Comparison of ENCODE assay signal across 9 cellular contexts in the genomic region with DNA sequence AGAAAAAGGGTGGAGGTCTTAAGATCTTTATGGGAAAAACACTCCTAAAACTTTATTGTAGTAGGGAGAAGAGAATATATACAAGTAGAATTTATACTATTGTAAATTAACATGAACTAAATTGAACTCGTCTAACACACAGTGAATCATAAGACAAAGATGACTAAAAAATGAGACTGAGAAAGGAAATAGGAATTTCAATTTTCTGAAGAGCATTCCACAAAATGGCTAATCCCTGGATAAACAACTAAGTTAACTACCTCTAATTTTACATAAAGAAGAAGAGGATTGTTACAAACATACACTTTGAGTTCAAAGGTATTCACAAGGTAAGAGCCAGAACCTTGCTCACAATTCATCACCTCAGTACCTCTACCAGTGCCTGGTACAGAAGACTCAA. TPM values are rescaled to one million over a fixed set of nuclear protein-coding genes. Genes with fewer than 3 reads are reported as not detected.
DNase-seq lines count a peak whose midpoint lies in the region; ATAC-seq, FAIRE-seq and TF ChIP-seq lines count a peak whose summit lies in the region.
"Had no signal": no experiment of that assay in that cellular context is flagged by ENCODE, and none has a peak within 500 bp of the region (broad histone marks: within the 10 kb centered on the region; RNA-seq: fewer than 3 reads in every experiment).

No MANE protein-coding gene starts in this region.

- H3K36me3 ChIP-seq in keratinocyte (ENCODE audit: control insufficient read depth in 2 of 2, extremely low read depth in 1 of 2, insufficient read depth in 2 of 2, low read length in 2 of 2) = peaks cover 0 to 5% of the 10 kb centered on the region in 2 experiments
- no peaks in the 10 kb centered on the region for H3K36me3 ChIP-seq in transverse colon

- 11 to 30% methylated on average over 1 of the region's 1 CpG for WGBS in transverse colon (ENCODE audit: low coverage in 1 of 2), 2 donors

- intact Hi-C loops in transverse colon (cut with DNase I; ENCODE audit: low total_unique reads) = loop anchor here (5.0 kb wide), 1 partner anchor 208 kb away; no protein-coding TSS in a partner anchor

- H3K27ac ChIP-seq in keratinocyte (ENCODE audit: control insufficient read depth, insufficient read depth, low read length) (peak overlapping the region; percentile 86), transverse colon (peak overlapping the region; percentile 96 to 99 (median 98))

- H3K27me3 Mint-ChIP-seq in activated naive CD4-positive, alpha-beta T cell treated with anti-CD3 and anti-CD28 coated beads, Interleukin-2, amount 50 U/mL, for 24 hours = no peaks in the 10 kb centered on the region
- no peaks in the 10 kb centered on the region for H3K27me3 Mint-ChIP-seq in activated naive CD8-positive, alpha-beta T cell treated with anti-CD3 and anti-CD28 coated beads, Interleukin-2, amount 50 U/mL, for 24 hours

- no peaks in the 10 kb centered on the region for H3K27me3 ChIP-seq in keratinocyte (ENCODE audit: control insufficient read depth, extremely low read depth, insufficient read depth, low read length)
- no peaks in the 10 kb centered on the region for H3K27me3 ChIP-seq in transverse colon

- ATAC-seq in activated naive CD4-positive, alpha-beta T cell treated with anti-CD3 and anti-CD28 coated beads, Interleukin-2, amount 50 U/mL, for 72 hours = no peak
- no peak for ATAC-seq in activated naive CD8-positive, alpha-beta T cell treated with anti-CD3 and anti-CD28 coated beads, Interleukin-2, amount 50 U/mL, for 24 hours

- H3K4me2 ChIP-seq in keratinocyte (ENCODE audit: control insufficient read depth, extremely low read depth, insufficient read depth, low read depth, low read length) = peak overlapping the region; percentile 89

- peak overlapping the region; percentile 65 to 95 (median 70) for H3K4me3 ChIP-seq in keratinocyte (ENCODE audit: control insufficient read depth in 2 of 3, extremely low read depth in 1 of 3, insufficient read depth in 2 of 3, low read depth in 1 of 3, low read length in 3 of 3)
- peak overlapping the region in 2 of 4 donors; percentile 94 to 99 for H3K4me3 ChIP-seq in transverse colon

- H3K9me3 Mint-ChIP-seq in activated naive CD4-positive, alpha-beta T cell treated with anti-CD3 and anti-CD28 coated beads, Interleukin-2, amount 50 U/mL, for 24 hours = no peaks in the 10 kb centered on the region
- no peaks in the 10 kb centered on the region for H3K9me3 Mint-ChIP-seq in activated naive CD4-positive, alpha-beta T cell treated with anti-CD3 and anti-CD28 coated beads, Interleukin-2, amount 50 U/mL, for 72 hours
- no peaks in the 10 kb centered on the region for H3K9me3 Mint-ChIP-seq in activated naive CD8-positive, alpha-beta T cell treated with anti-CD3 and anti-CD28 coated beads, Interleukin-2, amount 50 U/mL, for 24 hours

- peak overlapping the region; percentile 93 for H3K9ac ChIP-seq in keratinocyte (ENCODE audit: control insufficient read depth, extremely low read depth, insufficient read depth, low read length)

- TF ChIP-seq EP300 in transverse colon (IDR thresholded peaks at IDR 0.05; ENCODE audit: low read depth) = no peak

- peaks cover 2% of the 10 kb centered on the region for H3K36me3 Mint-ChIP-seq in activated naive CD4-positive, alpha-beta T cell treated with anti-CD3 and anti-CD28 coated beads, Interleukin-2, amount 50 U/mL, for 24 hours
- H3K36me3 Mint-ChIP-seq in activated naive CD4-positive, alpha-beta T cell treated with anti-CD3 and anti-CD28 coated beads, Interleukin-2, amount 50 U/mL, for 72 hours = peaks cover 0 to 6% of the 10 kb centered on the region in 2 donors
- H3K36me3 Mint-ChIP-seq in activated naive CD8-positive, alpha-beta T cell treated with anti-CD3 and anti-CD28 coated beads, Interleukin-2, amount 50 U/mL, for 24 hours (ENCODE audit: low read depth) = peaks cover 5% of the 10 kb centered on the region

- dilution Hi-C loops in keratinocyte (cut with MboI; ENCODE audit: extremely low pct_ligation_motif_present, low sequenced_read_pairs) = no loop called here

- H2AFZ ChIP-seq in keratinocyte (ENCODE audit: control insufficient read depth, low read length) = no peak overlapping the region

- in situ Hi-C loops in transverse colon (cut with MboI; ENCODE audit: low pct_ligation_motif_present in 1 of 4, low pct_unique_long_range_greater_than_20kb in 1 of 4, low sequenced_read_pairs in 3 of 4) = loop anchor here in 3 of 4 donors (5.0 to 25.0 kb wide), 3 partner anchors 206 to 668 kb away; a partner anchor contains a TSS

- H4K20me1 ChIP-seq in keratinocyte (ENCODE audit: control insufficient read depth, extremely low read depth, insufficient read depth, low read length) = no peaks in the 10 kb centered on the region

- H3K4me1 Mint-ChIP-seq in activated naive CD4-positive, alpha-beta T cell treated with anti-CD3 and anti-CD28 coated beads, Interleukin-2, amount 50 U/mL, for 24 hours = peaks cover 60% of the 10 kb centered on the region
- peaks cover 49% of the 10 kb centered on the region for H3K4me1 Mint-ChIP-seq in activated naive CD8-positive, alpha-beta T cell treated with anti-CD3 and anti-CD28 coated beads, Interleukin-2, amount 50 U/mL, for 24 hours

- no peak for TF ChIP-seq CTCF in keratinocyte (optimal IDR thresholded peaks at IDR 0.05 in 1 of 3, IDR thresholded peaks at IDR 0.05 in 1 of 3, conservative IDR thresholded peaks at IDR 0.05 in 1 of 3; ENCODE audit: extremely low read depth in 1 of 3, insufficient read depth in 2 of 3, low read length in 3 of 3)
- TF ChIP-seq CTCF in transverse colon (IDR thresholded peaks at IDR 0.05) = no peak

- no peak overlapping the region for H3K27ac Mint-ChIP-seq in activated naive CD4-positive, alpha-beta T cell treated with anti-CD3 and anti-CD28 coated beads, Interleukin-2, amount 50 U/mL, for 24 hours
- no peak overlapping the region for H3K27ac Mint-ChIP-seq in activated naive CD4-positive, alpha-beta T cell treated with anti-CD3 and anti-CD28 coated beads, Interleukin-2, amount 50 U/mL, for 72 hours
- peak overlapping the region; percentile 27 for H3K27ac Mint-ChIP-seq in activated naive CD8-positive, alpha-beta T cell treated with anti-CD3 and anti-CD28 coated beads, Interleukin-2, amount 50 U/mL, for 24 hours

- peaks cover 41% of the 10 kb centered on the region for H3K4me1 ChIP-seq in keratinocyte (ENCODE audit: control insufficient read depth, extremely low read depth, insufficient read depth, low read length)
- H3K4me1 ChIP-seq in transverse colon = peaks cover 7 to 48% (median 20%) of the 10 kb centered on the region in 4 donors

- H3K9me1 ChIP-seq in keratinocyte (ENCODE audit: control insufficient read depth, extremely low read depth, insufficient read depth, low read length) = peaks cover 4% of the 10 kb centered on the region

- TF ChIP-seq POLR2A in transverse colon (IDR thresholded peaks at IDR 0.05) = no peak

- H3K4me3 Mint-ChIP-seq in activated naive CD4-positive, alpha-beta T cell treated with anti-CD3 and anti-CD28 coated beads, Interleukin-2, amount 50 U/mL, for 24 hours = peak overlapping the region; percentile 94
- H3K4me3 Mint-ChIP-seq in activated naive CD8-positive, alpha-beta T cell treated with anti-CD3 and anti-CD28 coated beads, Interleukin-2, amount 50 U/mL, for 24 hours = peak overlapping the region; percentile 88

- peaks cover 64% of the 10 kb centered on the region for H3K79me2 ChIP-seq in keratinocyte (ENCODE audit: control insufficient read depth, insufficient read depth, low read length)

- no peak for DNase-seq in activated naive CD4-positive, alpha-beta T cell treated with anti-CD3 and anti-CD28 coated beads, Interleukin-2, amount 50 U/mL, for 72 hours (ENCODE audit: low spot score in 2 of 2)
- DNase-seq in activated naive CD8-positive, alpha-beta T cell treated with anti-CD3 and anti-CD28 coated beads, Interleukin-2, amount 50 U/mL, for 24 hours = no peak
- DNase-seq in keratinocyte (ENCODE audit: low read depth, low spot score) = no peak
- DNase-seq in transverse colon = no peak
- DNase-seq in SIG-M5 treated with dmso at 0.1 percent for 504 hours (lab: John Stamatoyannopoulos, UW; ENCODE audit: unreplicated experiment) = no peak
- DNase-seq in effector CD4-positive, alpha-beta T cell = no peak
- DNase-seq in NCI-H524 (lab: John Stamatoyannopoulos, UW) = no peak
- DNase-seq: anterior cingulate cortex had no signal

- FAIRE-seq in keratinocyte (lab: Jason Lieb, UNC) = no peak

- no peaks in the 10 kb centered on the region for H3K9me3 ChIP-seq in keratinocyte (ENCODE audit: control insufficient read depth, low read depth, low read length)
- H3K9me3 ChIP-seq in transverse colon = no peaks in the 10 kb centered on the region

RNA-seq across cellular contexts. Expression of a gene that starts 2.0 kb away (rescaled TPM):
- total RNA-seq in activated naive CD4-positive, alpha-beta T cell treated with anti-CD3 and anti-CD28 coated beads, Interleukin-2, amount 50 U/mL, for 72 hours = 10 to 100 TPM; 16.8 to 17.8 TPM
- 15.8 to 25.8 TPM (median 19.0 TPM) in 3 replicates for polyA plus RNA-seq in keratinocyte
- polyA plus RNA-seq in keratinocyte (2011; ENCODE audit: low read depth) = 23.8 TPM
- polyA plus RNA-seq in keratinocyte (2011; cell fraction: cytosol; rRNA removed) = 11.5 and 18.2 TPM in 2 replicates
- 23.4 and 29.2 TPM in 2 replicates for polyA plus RNA-seq in keratinocyte (2011; cell fraction: nucleus; rRNA removed)
- polyA plus RNA-seq in keratinocyte (2012; ENCODE audit: low replicate concordance) = 16.3 and 21.2 TPM in 2 replicates
- 4.5 to 21.5 TPM (median 9.4 TPM) in 3 replicates for polyA minus RNA-seq in keratinocyte
- 20.3 TPM for polyA minus RNA-seq in keratinocyte (2011; cell fraction: cytosol; rRNA and poly(A)+ RNA removed)
- polyA minus RNA-seq in keratinocyte (2011; cell fraction: nucleus; rRNA and poly(A)+ RNA removed) = 18.0 and 45.9 TPM in 2 replicates
- 100 to 1,000 TPM in 3 of 4 donors, 10 to 100 TPM in 1; 40.8 to 173 (median 105) TPM for total RNA-seq in transverse colon

RNA-seq across cellular contexts. Expression of a gene that starts 29.6 kb away (rescaled TPM):
- 1 to 10 TPM; 1.3 to 1.6 TPM for total RNA-seq in activated naive CD4-positive, alpha-beta T cell treated with anti-CD3 and anti-CD28 coated beads, Interleukin-2, amount 50 U/mL, for 72 hours
- polyA plus RNA-seq in keratinocyte = 3.6 to 6.8 TPM (median 4.0 TPM) in 3 replicates
- 2.7 TPM for polyA plus RNA-seq in keratinocyte (2011; ENCODE audit: low read depth)
- polyA plus RNA-seq in keratinocyte (2011; cell fraction: cytosol; rRNA removed) = 3.0 and 5.8 TPM in 2 replicates
- 5.1 and 6.5 TPM in 2 replicates for polyA plus RNA-seq in keratinocyte (2011; cell fraction: nucleus; rRNA removed)
- 1.9 and 3.5 TPM in 2 replicates for polyA plus RNA-seq in keratinocyte (2012; ENCODE audit: low replicate concordance)
- polyA minus RNA-seq in keratinocyte = 0.23 to 6.4 TPM (median 2.5 TPM) in 3 replicates
- polyA minus RNA-seq in keratinocyte (2011; cell fraction: cytosol; rRNA and poly(A)+ RNA removed) = 2.3 TPM
- polyA minus RNA-seq in keratinocyte (2011; cell fraction: nucleus; rRNA and poly(A)+ RNA removed) = 3.7 and 5.5 TPM in 2 replicates
- 10 to 100 TPM in 2 of 4 donors, 1 to 10 TPM in 1, not detected in 1; 1.1 to 14.1 (median 11.4) TPM for total RNA-seq in transverse colon
